In genomic region chr15:100601158-100601557, GRCh38 we compare ENCODE assay signal across 8 cellular contexts. TPM values are rescaled to one million over a fixed set of nuclear protein-coding genes. Genes with fewer than 3 reads are reported as not detected.
A peak's percentile ranks its signal among the peaks of the same experiment; 100 is the strongest.
DNase-seq lines count a peak whose midpoint lies in the region; ATAC-seq and TF ChIP-seq lines count a peak whose summit lies in the region.

No MANE protein-coding gene starts in this region.

- H3K9ac ChIP-seq in NT2/D1 (ENCODE audit: insufficient read length, low read depth) (peak overlapping the region; percentile 96), adipocyte (ENCODE audit: low read length) (peak overlapping the region; percentile 95)

- WGBS in testis, 2 donors = 2 to 3% methylated on average over 10 of the region's 10 CpGs

- H3K4me1 ChIP-seq in NT2/D1 (ENCODE audit: insufficient read depth, insufficient read length) (no peaks in the 10 kb centered on the region), adipocyte (ENCODE audit: control insufficient read depth, insufficient read depth, low read length) (peaks cover 37% of the 10 kb centered on the region), left lung (peaks cover 14 to 59% of the 10 kb centered on the region in 2 donors), testis (peaks cover 19% of the 10 kb centered on the region)

- H3K36me3 ChIP-seq in NT2/D1 (ENCODE audit: insufficient read depth, insufficient read length, low read length) = peaks cover 20% of the 10 kb centered on the region
- H3K36me3 ChIP-seq in adipocyte (ENCODE audit: control insufficient read depth, insufficient read depth, low read length, severe bottlenecking) = peaks cover 5% of the 10 kb centered on the region
- peaks cover 0 to 5% of the 10 kb centered on the region in 2 donors for H3K36me3 ChIP-seq in left lung
- no peaks in the 10 kb centered on the region for H3K36me3 ChIP-seq in testis (ENCODE audit: low read depth, missing control alignments)

- peak overlapping the region; percentile 77 to 92 for H3K27ac ChIP-seq in left lung
- no peak overlapping the region for H3K27ac ChIP-seq in testis

- DNase-seq in GM03348 (ENCODE audit: low spot score) (peak; percentile 5), NT2/D1 (ENCODE audit: low read depth, low spot score) (no peak), adipocyte (ENCODE audit: low read depth) (peak; percentile 25), left lung (peak; percentile 37 to 53), testis (peak; percentile 36), NCI-H1105 treated with DMSO at 0.1 percent for 48 hours (lab: John Stamatoyannopoulos, UW) (no peak), A172 (ENCODE audit: low spot score) (no peak), epidermal melanocyte (ENCODE audit: insufficient read length, low spot score) (no peak)

- TF ChIP-seq POLR2A in testis (IDR thresholded peaks at IDR 0.05) = no peak

- intact Hi-C loops in left lung (cut with DNase I) = no loop called here
- intact Hi-C loops in testis (cut with DNase I; ENCODE audit: low total_unique reads) = no loop called here

- no peaks in the 10 kb centered on the region for H3K9me3 ChIP-seq in NT2/D1 (ENCODE audit: insufficient read depth, low read length)
- H3K9me3 ChIP-seq in adipocyte (ENCODE audit: control insufficient read depth, low read length) = no peaks in the 10 kb centered on the region
- no peaks in the 10 kb centered on the region for H3K9me3 ChIP-seq in left lung
- H3K9me3 ChIP-seq in testis = no peaks in the 10 kb centered on the region

- no peak for ATAC-seq in left lung

- TF ChIP-seq CTCF in left lung (IDR thresholded peaks at IDR 0.05) (no peak), testis (IDR thresholded peaks at IDR 0.05) (no peak)

- H3K27me3 ChIP-seq in NT2/D1 (ENCODE audit: insufficient read depth, insufficient read length) (no peaks in the 10 kb centered on the region), adipocyte (replicated peaks; ENCODE audit: control insufficient read depth, insufficient read depth, low read length) (no peaks in the 10 kb centered on the region), left lung (no peaks in the 10 kb centered on the region), testis (no peaks in the 10 kb centered on the region)

- H3K4me3 ChIP-seq in NT2/D1 (ENCODE audit: insufficient read length, low read depth) = peak overlapping the region; percentile 90
- H3K4me3 ChIP-seq in adipocyte (ENCODE audit: low read length) = peak overlapping the region; percentile 91
- H3K4me3 ChIP-seq in left lung = peak overlapping the region; percentile 65 to 95
- H3K4me3 ChIP-seq in testis = peak overlapping the region; percentile 90 to 91

RNA-seq across cellular contexts. Expression of gene LINS1, which starts 0.8 kb away (rescaled TPM):
- total RNA-seq in left lung (10 to 100 TPM; 12.0 to 20.9 TPM), testis (10 to 100 TPM; 13.7 to 23.4 TPM)
- polyA plus RNA-seq in testis (ENCODE audit: insufficient read depth, low read depth, low replicate concordance) = 17.3 TPM
- 6.9 and 9.4 TPM in 2 replicates for total RNA-seq in A172 (2014; rRNA removed; shearing (Covaris generic))

RNA-seq across cellular contexts. Expression of gene ASB7, which starts 1.2 kb away (rescaled TPM):
- total RNA-seq in left lung (10 to 100 TPM; 10.8 to 14.6 TPM), testis (10 to 100 TPM; 23.6 to 23.9 TPM)
- polyA plus RNA-seq in testis (ENCODE audit: insufficient read depth, low read depth, low replicate concordance) = 13.4 TPM
- 11.4 and 12.6 TPM in 2 replicates for total RNA-seq in A172 (2014; rRNA removed; shearing (Covaris generic))

Comparison
In these comparisons a context has a peak if more than half of its experiments do, and no peak if none do; other contexts are left out.
1. DNase-seq: peak in GM03348 (single experiment), adipocyte (single experiment), left lung (2 of 2) and testis (single experiment); none in NT2/D1 (single experiment), NCI-H1105 treated with DMSO at 0.1 percent for 48 hours (single experiment), A172 (single experiment) and epidermal melanocyte (single experiment).
2. H3K27ac ChIP-seq: peak in left lung (2 of 2); none in testis (0 of 2).
3. Peak in every context shown above with its lines, with median percentiles within 50 percentile points of each other: H3K4me3 ChIP-seq.